ENCODE assay signal across 9 cellular contexts in the genomic region with DNA sequence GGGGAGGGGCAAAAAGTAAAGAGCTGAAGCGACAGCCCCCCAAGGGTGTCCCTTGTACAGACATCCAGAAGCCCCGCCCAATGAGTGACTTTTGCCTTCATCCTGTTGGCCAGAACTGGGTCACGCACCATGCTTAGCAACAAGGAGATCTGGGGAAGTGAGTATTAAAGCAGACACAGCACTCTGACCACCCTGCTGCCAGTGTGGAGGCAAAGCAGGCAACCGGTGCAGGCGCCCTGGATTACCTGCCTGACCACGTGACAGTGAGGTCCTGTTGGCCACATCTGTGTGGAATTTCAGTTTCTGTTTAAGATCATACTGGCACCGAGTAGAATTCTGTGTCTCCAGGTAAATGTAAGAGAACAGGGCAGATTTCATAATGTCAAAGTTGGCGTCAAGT.
A peak's percentile ranks its signal among the peaks of the same experiment; 100 is the strongest.
DNase-seq lines count a peak whose midpoint lies in the region; ATAC-seq, FAIRE-seq and TF ChIP-seq lines count a peak whose summit lies in the region.
"Had no signal": no experiment of that assay in that cellular context is flagged by ENCODE, and none has a peak within 500 bp of the region (broad histone marks: within the 10 kb centered on the region; RNA-seq: fewer than 3 reads in every experiment).

No MANE protein-coding gene starts in this region.

- TF ChIP-seq CTCF in KMS-11 (conservative IDR thresholded peaks at IDR 0.05; ENCODE audit: low read depth, low read length): no peak
- TF ChIP-seq CTCF in choroid plexus epithelial cell (conservative IDR thresholded peaks at IDR 0.05; ENCODE audit: low read depth, low read length): no peak
- TF ChIP-seq CTCF in parathyroid adenoma (IDR thresholded peaks at IDR 0.05): no peak
- TF ChIP-seq CTCF in tibial artery (IDR thresholded peaks at IDR 0.05): no peak

- peak; percentile 94 for ATAC-seq in GM21717 (IDR thresholded peaks at IDR 0.05; ENCODE audit: unreplicated experiment)

- peak; percentile 91 for FAIRE-seq in GM18507 (lab: Jason Lieb, UNC)

- no peaks in the 10 kb centered on the region for H3K9me3 ChIP-seq in parathyroid adenoma (ENCODE audit: control insufficient read depth, low read length)
- no peaks in the 10 kb centered on the region for H3K9me3 ChIP-seq in tibial artery

- H3K27ac ChIP-seq in KMS-11: peak overlapping the region; percentile 34; the same call in 1 of the 2 replicates
- H3K27ac ChIP-seq in parathyroid adenoma: no peak overlapping the region
- H3K27ac ChIP-seq in tibial artery: no peak overlapping the region
- H3K27ac ChIP-seq: epithelial cell of prostate had no signal

- H3K79me2 ChIP-seq in KMS-11 (ENCODE audit: insufficient read depth, low read depth): no peaks in the 10 kb centered on the region
- H3K79me2 ChIP-seq in parathyroid adenoma: no peaks in the 10 kb centered on the region

- no peaks in the 10 kb centered on the region for H4K20me1 ChIP-seq in KMS-11 (ENCODE audit: insufficient read depth)

- DNase-seq in GM18507 (ENCODE audit: extremely low spot score, insufficient read length, low read depth): peak; percentile 69
- no peak for DNase-seq in choroid plexus epithelial cell (ENCODE audit: low read depth)
- DNase-seq in NCI-H1105 (lab: John Stamatoyannopoulos, UW): no peak
- DNase-seq in NCI-H1092 treated with DMSO at 0.1 percent for 48 hours (lab: John Stamatoyannopoulos, UW): no peak
- DNase-seq in tibial artery: no peak

- H3K4me1 ChIP-seq in KMS-11 (ENCODE audit: low read depth, poor library complexity, severe bottlenecking) (peaks cover 5% of the 10 kb centered on the region), parathyroid adenoma (no peaks in the 10 kb centered on the region), tibial artery (no peaks in the 10 kb centered on the region)

- H3K27me3 ChIP-seq in KMS-11 (ENCODE audit: insufficient read depth, low read depth): no peaks in the 10 kb centered on the region
- H3K27me3 ChIP-seq in parathyroid adenoma (ENCODE audit: control insufficient read depth, insufficient read depth, low read length): no peaks in the 10 kb centered on the region
- H3K27me3 ChIP-seq in tibial artery: no peaks in the 10 kb centered on the region

- H3K4me3 ChIP-seq in KMS-11 (IDR thresholded peaks at IDR 0.05; ENCODE audit: insufficient read depth, low read depth, low read length): no peak overlapping the region
- peak overlapping the region; percentile 2 for H3K4me3 ChIP-seq in choroid plexus epithelial cell (ENCODE audit: low read depth, low read length)
- peak overlapping the region; percentile 23 for H3K4me3 ChIP-seq in parathyroid adenoma (ENCODE audit: low read depth, low read length)
- no peak overlapping the region for H3K4me3 ChIP-seq in tibial artery

- H3K36me3 ChIP-seq in KMS-11 (ENCODE audit: insufficient read depth) (no peaks in the 10 kb centered on the region), parathyroid adenoma (ENCODE audit: control insufficient read depth, insufficient read depth, low read length) (no peaks in the 10 kb centered on the region), tibial artery (no peaks in the 10 kb centered on the region)

- H3K4me2 ChIP-seq in KMS-11 (peak overlapping the region; percentile 46; the same call in 1 of the 2 replicates), parathyroid adenoma (ENCODE audit: low read length) (peak overlapping the region; percentile 50)

- intact Hi-C loops in tibial artery (cut with DNase I; ENCODE audit: low total_unique reads): no loop called here

- H2AFZ ChIP-seq in KMS-11 (ENCODE audit: low read depth) (peak overlapping the region; percentile 49), parathyroid adenoma (peak overlapping the region; percentile 55)

- peak overlapping the region; percentile 26 for H3K9ac ChIP-seq in KMS-11
- H3K9ac ChIP-seq in parathyroid adenoma: no peak overlapping the region

Comparison
In these comparisons a context has a peak if more than half of its experiments do, and no peak if none do; other contexts are left out.
1. H3K4me3 ChIP-seq: peak in choroid plexus epithelial cell (single experiment) and parathyroid adenoma (single experiment); none in KMS-11 (single experiment) and tibial artery (0 of 2).